ENCODE assay signal across 19 cellular contexts in genomic region chr9:93228453-93228852, GRCh38. TPM values are rescaled to one million over a fixed set of nuclear protein-coding genes. Genes with fewer than 3 reads are reported as not detected.
DNase-seq lines count a peak whose midpoint lies in the region; ATAC-seq and TF ChIP-seq lines count a peak whose summit lies in the region.
"Had no signal": no experiment of that assay in that cellular context is flagged by ENCODE, and none has a peak within 500 bp of the region (broad histone marks: within the 10 kb centered on the region; RNA-seq: fewer than 3 reads in every experiment).

No MANE protein-coding gene starts in this region.

- H3K27me3 Mint-ChIP-seq in natural killer cell treated with Interleukin-12 subunit alpha and Interleukin-12 subunit beta and Interleukin-15 and Interleukin-18, amount 100 ng/mL, for 72 hours = peaks cover 39 to 59% of the 10 kb centered on the region in 2 donors
- H3K27me3 Mint-ChIP-seq in natural killer cell (ENCODE audit: low read depth in 2 of 2) = peaks cover 57 to 83% of the 10 kb centered on the region in 2 donors
- peaks cover 48% of the 10 kb centered on the region for H3K27me3 Mint-ChIP-seq in central memory CD8-positive, alpha-beta T cell

- TF ChIP-seq CTCF in natural killer cell (IDR thresholded peaks at IDR 0.05) (no peak), breast epithelium (IDR thresholded peaks at IDR 0.05) (no peak)

- H3K27ac ChIP-seq in mucosa of rectum (ENCODE audit: low read depth in 2 of 2, low read length in 2 of 2) = peak overlapping the region; percentile 75 to 89
- H3K27ac ChIP-seq in breast epithelium = no peak overlapping the region
- H3K27ac ChIP-seq: GM23248 had no signal

- no peaks in the 10 kb centered on the region for H3K9me3 Mint-ChIP-seq in natural killer cell treated with Interleukin-12 subunit alpha and Interleukin-12 subunit beta and Interleukin-15 and Interleukin-18, amount 100 ng/mL, for 72 hours
- no peaks in the 10 kb centered on the region for H3K9me3 Mint-ChIP-seq in natural killer cell
- H3K9me3 Mint-ChIP-seq in central memory CD8-positive, alpha-beta T cell = no peaks in the 10 kb centered on the region
- H3K9me3 Mint-ChIP-seq: CD4-positive, CD25-positive, alpha-beta regulatory T cell; CD8-positive, alpha-beta memory T cell had no signal

- DNase-seq in natural killer cell treated with Interleukin-12 subunit alpha and Interleukin-12 subunit beta and Interleukin-15 and Interleukin-18, amount 100 ng/mL, for 72 hours (ENCODE audit: low spot score) = no peak
- no peak for DNase-seq in natural killer cell
- no peak for DNase-seq in central memory CD8-positive, alpha-beta T cell (ENCODE audit: low spot score in 2 of 2)
- DNase-seq in COR-L47 (lab: John Stamatoyannopoulos, UW) = no peak
- DNase-seq in breast epithelium (ENCODE audit: low spot score in 2 of 2) = no peak
- DNase-seq in NCI-H524 treated with DMSO at 0.1 percent for 48 hours (lab: John Stamatoyannopoulos, UW) = no peak
- DNase-seq: C1 segment of cervical spinal cord; Caco-2; CD4-positive, CD25-positive, alpha-beta regulatory T cell; CD8-positive, alpha-beta memory T cell; DMS153; DMS79; GDM1; GM23248; IMR-90 had no signal

- no peaks in the 10 kb centered on the region for H3K36me3 Mint-ChIP-seq in natural killer cell treated with Interleukin-12 subunit alpha and Interleukin-12 subunit beta and Interleukin-15 and Interleukin-18, amount 100 ng/mL, for 72 hours
- no peaks in the 10 kb centered on the region for H3K36me3 Mint-ChIP-seq in natural killer cell
- H3K36me3 Mint-ChIP-seq in central memory CD8-positive, alpha-beta T cell (ENCODE audit: insufficient read depth) = no peaks in the 10 kb centered on the region
- H3K36me3 Mint-ChIP-seq: CD4-positive, CD25-positive, alpha-beta regulatory T cell; CD8-positive, alpha-beta memory T cell had no signal

- no peak overlapping the region for H3K27ac Mint-ChIP-seq in natural killer cell treated with Interleukin-12 subunit alpha and Interleukin-12 subunit beta and Interleukin-15 and Interleukin-18, amount 100 ng/mL, for 72 hours
- no peak overlapping the region for H3K27ac Mint-ChIP-seq in natural killer cell
- H3K27ac Mint-ChIP-seq in central memory CD8-positive, alpha-beta T cell (ENCODE audit: low read depth) = peak overlapping the region; percentile 50
- H3K27ac Mint-ChIP-seq: B cell; CD4-positive, CD25-positive, alpha-beta regulatory T cell; CD8-positive, alpha-beta memory T cell had no signal

- intact Hi-C loops in natural killer cell (cut with micrococcal nuclease) (no loop called here), breast epithelium (cut with DNase I; ENCODE audit: low total_unique reads) (no loop called here)

- H3K9me3 ChIP-seq in mucosa of rectum (ENCODE audit: control insufficient read depth in 2 of 2, low read length in 2 of 2) (no peaks in the 10 kb centered on the region), breast epithelium (no peaks in the 10 kb centered on the region)
- H3K9me3 ChIP-seq: Caco-2, HAP-1 had no signal

- H3K4me3 ChIP-seq in mucosa of rectum (ENCODE audit: low read length in 2 of 2) (no peak overlapping the region), breast epithelium (no peak overlapping the region)
- H3K4me3 ChIP-seq: GM23248, HAP-1 had no signal

- peaks cover 0 to 5% of the 10 kb centered on the region in 2 donors for H3K4me1 Mint-ChIP-seq in natural killer cell treated with Interleukin-12 subunit alpha and Interleukin-12 subunit beta and Interleukin-15 and Interleukin-18, amount 100 ng/mL, for 72 hours (ENCODE audit: low read depth in 2 of 2)
- peaks cover 0 to 13% of the 10 kb centered on the region in 2 donors for H3K4me1 Mint-ChIP-seq in natural killer cell
- no peaks in the 10 kb centered on the region for H3K4me1 Mint-ChIP-seq in central memory CD8-positive, alpha-beta T cell

- H3K9ac ChIP-seq in mucosa of rectum (ENCODE audit: low read depth in 1 of 2, low read length in 2 of 2) = peak overlapping the region in 1 of 2 donors; percentile 40
- H3K9ac ChIP-seq: GM23248 had no signal

- no peak for ATAC-seq in natural killer cell treated with Interleukin-12 subunit alpha and Interleukin-12 subunit beta and Interleukin-15 and Interleukin-18, amount 100 ng/mL, for 72 hours
- no peak for ATAC-seq in natural killer cell
- no peak for ATAC-seq in central memory CD8-positive, alpha-beta T cell (replicated peaks; ENCODE audit: extremely low read depth, poor library complexity, severe bottlenecking)

- H3K36me3 ChIP-seq in mucosa of rectum (ENCODE audit: control insufficient read depth in 2 of 2, insufficient read depth in 2 of 2, low read length in 2 of 2) = no peaks in the 10 kb centered on the region
- H3K36me3 ChIP-seq in breast epithelium = no peaks in the 10 kb centered on the region
- H3K36me3 ChIP-seq: HAP-1 had no signal

- no peak for TF ChIP-seq POLR2A in breast epithelium (IDR thresholded peaks at IDR 0.05)

- peaks cover 62 to 79% of the 10 kb centered on the region in 2 donors for H3K4me1 ChIP-seq in mucosa of rectum (ENCODE audit: control insufficient read depth in 2 of 2, insufficient read depth in 2 of 2, low read length in 2 of 2)
- peaks cover 0 to 13% of the 10 kb centered on the region in 2 donors for H3K4me1 ChIP-seq in breast epithelium
- H3K4me1 ChIP-seq: Caco-2 had no signal

- H3K4me3 Mint-ChIP-seq in natural killer cell treated with Interleukin-12 subunit alpha and Interleukin-12 subunit beta and Interleukin-15 and Interleukin-18, amount 100 ng/mL, for 72 hours = peak overlapping the region; percentile 15
- no peak overlapping the region for H3K4me3 Mint-ChIP-seq in natural killer cell
- H3K4me3 Mint-ChIP-seq in central memory CD8-positive, alpha-beta T cell = no peak overlapping the region
- H3K4me3 Mint-ChIP-seq: B cell; CD4-positive, CD25-positive, alpha-beta regulatory T cell; CD8-positive, alpha-beta memory T cell had no signal

- H3K27me3 ChIP-seq in mucosa of rectum (ENCODE audit: control insufficient read depth in 2 of 2, insufficient read depth in 2 of 2, low read length in 2 of 2) (no peaks in the 10 kb centered on the region), breast epithelium (no peaks in the 10 kb centered on the region)

RNA-seq across cellular contexts. Expression of gene WNK2, which starts 44.5 kb away (rescaled TPM):
- not detected for total RNA-seq in natural killer cell treated with Interleukin-12 subunit alpha and Interleukin-12 subunit beta and Interleukin-15 and Interleukin-18, amount 100 ng/mL, for 72 hours
- under 1 TPM in 1 of 3 donors, not detected in 2; 0.25 TPM for total RNA-seq in natural killer cell
- 10 to 100 TPM in 1 of 3 donors, 1 to 10 TPM in 1, not detected in 1; 9.1 to 28.5 TPM for total RNA-seq in breast epithelium
- total RNA-seq: A172, B cell, GM23248, IMR-90 had no signal

Comparison
In these comparisons a context has a peak if more than half of its experiments do, and no peak if none do; other contexts are left out.
1. H3K27ac ChIP-seq: peak in mucosa of rectum (2 of 2); none in breast epithelium (0 of 2).